ENCODE assay signal across 11 cellular contexts in genomic region chr2:36408198-36408703, GRCh38. TPM values are rescaled to one million over a fixed set of nuclear protein-coding genes. Genes with fewer than 3 reads are reported as not detected.
DNase-seq lines count a peak whose midpoint lies in the region; ATAC-seq and TF ChIP-seq lines count a peak whose summit lies in the region.
"Had no signal": no experiment of that assay in that cellular context is flagged by ENCODE, and none has a peak within 500 bp of the region (broad histone marks: within the 10 kb centered on the region; RNA-seq: fewer than 3 reads in every experiment).

No MANE protein-coding gene starts in this region.

- no peaks in the 10 kb centered on the region for H3K9me3 Mint-ChIP-seq in glutamatergic neuron (ENCODE audit: unreplicated experiment)
- H3K9me3 Mint-ChIP-seq in osteocyte (ENCODE audit: unreplicated experiment) = no peaks in the 10 kb centered on the region
- H3K9me3 Mint-ChIP-seq: activated naive CD4-positive, alpha-beta T cell treated with anti-CD3 and anti-CD28 coated beads, Interleukin-2, amount 50 U/mL, for 24 hours; stimulated activated naive B cell treated with anti-CD40 and anti-IgM and Interleukin-4, amounts not matched to agents 10 μg/mL and 1 μg/mL and 100 μg/mL, for 72 hours had no signal

- ATAC-seq in HG02623 (IDR thresholded peaks at IDR 0.05; ENCODE audit: unreplicated experiment) (no peak), GM19328 (IDR thresholded peaks at IDR 0.05; ENCODE audit: unreplicated experiment) (no peak), GM21423 (IDR thresholded peaks at IDR 0.05; ENCODE audit: unreplicated experiment) (no peak)
- ATAC-seq: stimulated activated naive B cell treated with anti-CD40 and anti-IgM and Interleukin-4, amounts not matched to agents 10 μg/mL and 1 μg/mL and 100 μg/mL, for 72 hours had no signal

- H3K36me3 Mint-ChIP-seq in glutamatergic neuron (ENCODE audit: unreplicated experiment) = no peaks in the 10 kb centered on the region
- no peaks in the 10 kb centered on the region for H3K36me3 Mint-ChIP-seq in osteocyte (ENCODE audit: unreplicated experiment)
- H3K36me3 Mint-ChIP-seq: activated naive CD4-positive, alpha-beta T cell treated with anti-CD3 and anti-CD28 coated beads, Interleukin-2, amount 50 U/mL, for 24 hours; stimulated activated naive B cell treated with anti-CD40 and anti-IgM and Interleukin-4, amounts not matched to agents 10 μg/mL and 1 μg/mL and 100 μg/mL, for 72 hours had no signal

- H3K27me3 Mint-ChIP-seq in glutamatergic neuron (ENCODE audit: unreplicated experiment) (no peaks in the 10 kb centered on the region), osteocyte (ENCODE audit: unreplicated experiment) (no peaks in the 10 kb centered on the region)
- H3K27me3 Mint-ChIP-seq: stimulated activated naive B cell treated with anti-CD40 and anti-IgM and Interleukin-4, amounts not matched to agents 10 μg/mL and 1 μg/mL and 100 μg/mL, for 72 hours had no signal

- H3K27ac Mint-ChIP-seq in glutamatergic neuron (ENCODE audit: unreplicated experiment) (no peak overlapping the region), osteocyte (ENCODE audit: unreplicated experiment) (peak overlapping the region; percentile 86)
- H3K27ac Mint-ChIP-seq: activated naive CD4-positive, alpha-beta T cell treated with anti-CD3 and anti-CD28 coated beads, Interleukin-2, amount 50 U/mL, for 24 hours; stimulated activated naive B cell treated with anti-CD40 and anti-IgM and Interleukin-4, amounts not matched to agents 10 μg/mL and 1 μg/mL and 100 μg/mL, for 72 hours had no signal

- in situ Hi-C loops in astrocyte of the cerebellum (cut with HindIII; ENCODE audit: low sequenced_read_pairs) = no loop called here

- no peak overlapping the region for H3K4me3 ChIP-seq in astrocyte of the cerebellum (ENCODE audit: low read depth, low read length)

- TF ChIP-seq CTCF in astrocyte of the cerebellum (IDR thresholded peaks at IDR 0.05; ENCODE audit: low read depth, low read length, missing control alignments) (no peak), glutamatergic neuron (IDR thresholded peaks at IDR 0.05; ENCODE audit: partially characterized antibody, unreplicated experiment) (no peak), osteocyte (IDR thresholded peaks at IDR 0.05) (no peak)

- peak; percentile 55 for DNase-seq in EL
- DNase-seq in astrocyte of the cerebellum (ENCODE audit: low read depth) = peak; percentile 77
- peak; percentile 39 for DNase-seq in glutamatergic neuron
- no peak for DNase-seq in osteocyte (ENCODE audit: extremely low spot score, unreplicated experiment)
- DNase-seq in SKM-1 (lab: John Stamatoyannopoulos, UW; ENCODE audit: unreplicated experiment) = no peak
- DNase-seq: NCI-H524; stimulated activated naive B cell treated with anti-CD40 and anti-IgM and Interleukin-4, amounts not matched to agents 10 μg/mL and 1 μg/mL and 100 μg/mL, for 72 hours had no signal

- H3K4me3 Mint-ChIP-seq in glutamatergic neuron (ENCODE audit: unreplicated experiment) = no peak overlapping the region
- no peak overlapping the region for H3K4me3 Mint-ChIP-seq in osteocyte (ENCODE audit: unreplicated experiment)
- H3K4me3 Mint-ChIP-seq: activated naive CD4-positive, alpha-beta T cell treated with anti-CD3 and anti-CD28 coated beads, Interleukin-2, amount 50 U/mL, for 24 hours; stimulated activated naive B cell treated with anti-CD40 and anti-IgM and Interleukin-4, amounts not matched to agents 10 μg/mL and 1 μg/mL and 100 μg/mL, for 72 hours had no signal

- H3K4me1 Mint-ChIP-seq in glutamatergic neuron (ENCODE audit: low read depth, unreplicated experiment) = peaks cover 4% of the 10 kb centered on the region
- H3K4me1 Mint-ChIP-seq in osteocyte (ENCODE audit: unreplicated experiment) = peaks cover 72% of the 10 kb centered on the region
- H3K4me1 Mint-ChIP-seq: activated naive CD4-positive, alpha-beta T cell treated with anti-CD3 and anti-CD28 coated beads, Interleukin-2, amount 50 U/mL, for 24 hours had no signal

RNA-seq across cellular contexts. Expression of gene CRIM1, which starts 52.7 kb away (rescaled TPM):
- total RNA-seq in glutamatergic neuron (ENCODE audit: unreplicated experiment) (35.7 TPM), osteocyte (167 and 194 TPM in 2 replicates)

Comparison
In these comparisons a context has a peak if more than half of its experiments do, and no peak if none do; other contexts are left out.
1. DNase-seq: peak in EL (single experiment), astrocyte of the cerebellum (single experiment) and glutamatergic neuron (single experiment); none in osteocyte (single experiment) and SKM-1 (single experiment).